18 cellular contexts compared by ENCODE assay signal in the genomic region with DNA sequence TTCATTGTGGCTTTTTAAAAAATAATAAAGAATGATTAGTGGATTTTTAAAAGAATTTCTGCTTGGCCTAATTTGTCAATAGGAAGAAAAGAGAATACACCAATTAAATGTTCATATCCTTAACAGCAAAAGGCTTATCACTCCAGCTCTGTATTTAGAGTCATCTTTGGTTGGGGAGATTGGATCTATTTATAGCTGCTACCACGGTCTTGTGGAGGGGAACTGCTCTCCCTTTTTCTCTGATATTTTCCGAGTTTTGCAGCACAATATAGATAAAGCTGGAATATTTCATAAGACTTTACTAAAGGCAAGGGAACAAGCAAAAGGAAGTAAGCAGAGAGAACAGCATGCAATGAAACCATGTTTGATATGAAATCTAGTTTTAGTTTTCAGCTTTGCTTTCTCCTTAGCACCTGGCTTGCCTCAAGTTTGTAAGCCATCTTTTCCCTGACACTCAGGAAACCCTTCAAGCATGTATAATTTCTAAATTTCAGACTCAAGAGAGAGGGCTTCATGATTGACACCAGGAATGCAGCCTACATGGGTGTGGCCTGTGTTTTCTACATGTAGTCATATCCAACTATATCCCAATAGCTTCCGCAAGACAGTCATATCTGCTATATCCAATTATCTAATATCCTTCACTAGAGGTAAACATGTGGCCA. TPM values are rescaled to one million over a fixed set of nuclear protein-coding genes. Genes with fewer than 3 reads are reported as not detected.
DNase-seq lines count a peak whose midpoint lies in the region; ATAC-seq and TF ChIP-seq lines count a peak whose summit lies in the region.
"Had no signal": no experiment of that assay in that cellular context is flagged by ENCODE, and none has a peak within 500 bp of the region (broad histone marks: within the 10 kb centered on the region; RNA-seq: fewer than 3 reads in every experiment).

No MANE protein-coding gene starts in this region.

- peak overlapping the region; percentile 3 for H3K27ac Mint-ChIP-seq in type B pancreatic cell
- H3K27ac Mint-ChIP-seq: activated CD4-positive, alpha-beta memory T cell treated with anti-CD3 and anti-CD28 coated beads, Interleukin-2, amount 10 ng/mL, durations not matched to agents 7 days and 5 days; activated naive CD4-positive, alpha-beta T cell treated with anti-CD3 and anti-CD28 coated beads, Interleukin-2, amount 50 U/mL, for 24 hours; nephron had no signal

- peak; percentile 83 for ATAC-seq in HG02678 (IDR thresholded peaks at IDR 0.05; ENCODE audit: unreplicated experiment)
- ATAC-seq in HG03571 (IDR thresholded peaks at IDR 0.05; ENCODE audit: unreplicated experiment) = peak; percentile 43

- H3K36me3 Mint-ChIP-seq in type B pancreatic cell = peaks cover 41% of the 10 kb centered on the region

- no peaks in the 10 kb centered on the region for H3K9me3 Mint-ChIP-seq in type B pancreatic cell
- H3K9me3 Mint-ChIP-seq: activated CD4-positive, alpha-beta memory T cell treated with anti-CD3 and anti-CD28 coated beads, Interleukin-2, amount 10 ng/mL, durations not matched to agents 7 days and 5 days; activated naive CD4-positive, alpha-beta T cell treated with anti-CD3 and anti-CD28 coated beads, Interleukin-2, amount 50 U/mL, for 24 hours; nephron had no signal

- H3K27me3 ChIP-seq in HAP-1 (ENCODE audit: low read depth) = no peaks in the 10 kb centered on the region

- DNase-seq in NCI-H2171 treated with DMSO at 0.1 percent for 48 hours (lab: John Stamatoyannopoulos, UW) (peak; percentile 66), NCI-H2171 (lab: John Stamatoyannopoulos, UW) (no peak), type B pancreatic cell (ENCODE audit: extremely low spot score, unreplicated experiment) (no peak), HAP-1 (ENCODE audit: low spot score in 2 of 2) (no peak), foreskin fibroblast (no peak), putamen (ENCODE audit: low spot score) (no peak)
- DNase-seq: activated CD4-positive, alpha-beta memory T cell treated with anti-CD3 and anti-CD28 coated beads, Interleukin-2, amount 10 ng/mL, durations not matched to agents 7 days and 5 days; DMS53; kidney; NCI-H1048; NK-92 treated with Interleukin-12 subunit alpha and Interleukin-12 subunit beta, amount 100 ng/mL, for 24 hours; stimulated activated CD4-positive, alpha-beta T cell treated with anti-CD3 and anti-CD28 coated beads, Interleukin-12 subunit alpha, Interleukin-12 subunit beta, amount 100 ng/mL, for 4 hours; T-helper 1 cell had no signal

- peaks cover 12% of the 10 kb centered on the region for H3K4me1 ChIP-seq in HAP-1

- H3K4me3 Mint-ChIP-seq in type B pancreatic cell = no peak overlapping the region
- H3K4me3 Mint-ChIP-seq: activated CD4-positive, alpha-beta memory T cell treated with anti-CD3 and anti-CD28 coated beads, Interleukin-2, amount 10 ng/mL, durations not matched to agents 7 days and 5 days; activated naive CD4-positive, alpha-beta T cell treated with anti-CD3 and anti-CD28 coated beads, Interleukin-2, amount 50 U/mL, for 24 hours; nephron had no signal

- H3K4me1 Mint-ChIP-seq in type B pancreatic cell (ENCODE audit: unreplicated experiment) = peaks cover 9% of the 10 kb centered on the region
- H3K4me1 Mint-ChIP-seq: activated CD4-positive, alpha-beta memory T cell treated with anti-CD3 and anti-CD28 coated beads, Interleukin-2, amount 10 ng/mL, durations not matched to agents 7 days and 5 days; activated naive CD4-positive, alpha-beta T cell treated with anti-CD3 and anti-CD28 coated beads, Interleukin-2, amount 50 U/mL, for 24 hours had no signal

- H3K9me3 ChIP-seq in HAP-1 = no peaks in the 10 kb centered on the region

- H3K4me3 ChIP-seq in HAP-1 (no peak overlapping the region), foreskin fibroblast (ENCODE audit: low read depth in 1 of 2, low read length in 2 of 2) (no peak overlapping the region)
- H3K4me3 ChIP-seq: coronary artery had no signal

- in situ Hi-C loops in HAP-1 (cut with MboI; ENCODE audit: low sequenced_read_pairs) = no loop called here

- H3K27me3 Mint-ChIP-seq in type B pancreatic cell = no peaks in the 10 kb centered on the region
- H3K27me3 Mint-ChIP-seq: activated CD4-positive, alpha-beta memory T cell treated with anti-CD3 and anti-CD28 coated beads, Interleukin-2, amount 10 ng/mL, durations not matched to agents 7 days and 5 days; activated naive CD4-positive, alpha-beta T cell treated with anti-CD3 and anti-CD28 coated beads, Interleukin-2, amount 50 U/mL, for 24 hours had no signal

- no peaks in the 10 kb centered on the region; the same call in 1 of the 2 replicates for H3K36me3 ChIP-seq in HAP-1 (replicated peaks)

- TF ChIP-seq CTCF in type B pancreatic cell (conservative IDR thresholded peaks at IDR 0.05) (no peak), foreskin fibroblast (IDR thresholded peaks at IDR 0.05; ENCODE audit: low read depth, low read length) (no peak)

RNA-seq across cellular contexts. Expression of gene BRMS1L, which starts 35.2 kb away (rescaled TPM):
- total RNA-seq in type B pancreatic cell (ENCODE audit: low replicate concordance) = 8.7 and 14.6 TPM in 2 replicates

RNA-seq across cellular contexts. Expression of gene RALGAPA1, which starts 52.2 kb away (rescaled TPM):
- total RNA-seq in type B pancreatic cell (ENCODE audit: low replicate concordance) = 38.9 and 45.7 TPM in 2 replicates
